Comparison of ENCODE assay signal across 8 cellular contexts in genomic region chr10:70233939-70234300, GRCh38. TPM values are rescaled to one million over a fixed set of nuclear protein-coding genes. Genes with fewer than 3 reads are reported as not detected.
DNase-seq lines count a peak whose midpoint lies in the region; ATAC-seq and TF ChIP-seq lines count a peak whose summit lies in the region.

No MANE protein-coding gene starts in this region.

- peaks cover 14% of the 10 kb centered on the region for H3K36me3 Mint-ChIP-seq in activated B cell treated with CpG ODN at 0.5 μM for 24 hours (ENCODE audit: low read depth)
- peaks cover 9% of the 10 kb centered on the region for H3K36me3 Mint-ChIP-seq in stimulated activated memory B cell treated with anti-CD40 and anti-IgM and Interleukin-4, amounts not matched to agents 10 μg/mL and 1 μg/mL and 100 μg/mL, for 72 hours

- peak overlapping the region; percentile 63 for H3K4me3 ChIP-seq in iPS-11a (ENCODE audit: low read depth, low read length)

- no peak for TF ChIP-seq CTCF in activated B cell treated with CpG ODN at 0.5 μM for 24 hours (IDR thresholded peaks at IDR 0.05)

- H3K27me3 Mint-ChIP-seq in activated B cell treated with CpG ODN at 0.5 μM for 24 hours, result no peaks in the 10 kb centered on the region
- no peaks in the 10 kb centered on the region for H3K27me3 Mint-ChIP-seq in stimulated activated memory B cell treated with anti-CD40 and anti-IgM and Interleukin-4, amounts not matched to agents 10 μg/mL and 1 μg/mL and 100 μg/mL, for 72 hours

- CTCF ChIA-PET in activated B cell treated with CpG ODN at 0.5 μM for 24 hours (lab: Charles Lee), result interaction anchor here (1.1 to 4.1 kb wide), 3 partner anchors 11 to 130 kb away, joined by 3 to 51 read pairs (median 31); partner anchors contain the start of gene SAR1A

- H3K9me3 Mint-ChIP-seq in activated B cell treated with CpG ODN at 0.5 μM for 24 hours, result no peaks in the 10 kb centered on the region
- no peaks in the 10 kb centered on the region for H3K9me3 Mint-ChIP-seq in stimulated activated memory B cell treated with anti-CD40 and anti-IgM and Interleukin-4, amounts not matched to agents 10 μg/mL and 1 μg/mL and 100 μg/mL, for 72 hours

- ATAC-seq in activated B cell treated with CpG ODN at 0.5 μM for 24 hours (ENCODE audit: low read depth), result no peak
- no peak for ATAC-seq in stimulated activated memory B cell treated with anti-CD40 and anti-IgM and Interleukin-4, amounts not matched to agents 10 μg/mL and 1 μg/mL and 100 μg/mL, for 72 hours
- no peak for ATAC-seq in HG03039 (IDR thresholded peaks at IDR 0.05; ENCODE audit: unreplicated experiment)
- ATAC-seq in HG03378 (IDR thresholded peaks at IDR 0.05; ENCODE audit: unreplicated experiment), result no peak

- peak overlapping the region; percentile 92 for H3K27ac Mint-ChIP-seq in activated B cell treated with CpG ODN at 0.5 μM for 24 hours
- peak overlapping the region; percentile 85 for H3K27ac Mint-ChIP-seq in stimulated activated memory B cell treated with anti-CD40 and anti-IgM and Interleukin-4, amounts not matched to agents 10 μg/mL and 1 μg/mL and 100 μg/mL, for 72 hours

- peak overlapping the region; percentile 92 for H3K4me3 Mint-ChIP-seq in activated B cell treated with CpG ODN at 0.5 μM for 24 hours
- H3K4me3 Mint-ChIP-seq in stimulated activated memory B cell treated with anti-CD40 and anti-IgM and Interleukin-4, amounts not matched to agents 10 μg/mL and 1 μg/mL and 100 μg/mL, for 72 hours, result peak overlapping the region; percentile 73

- POLR2A ChIA-PET in activated B cell treated with CpG ODN at 0.5 μM for 24 hours (lab: Charles Lee), result interaction anchor here (0.5 to 3.1 kb wide), 10 partner anchors 38 to 1617 kb away, joined by 3 to 17 read pairs (median 7); partner anchors contain the start of genes EIF4EBP2, PSAP, SAR1A and TYSND1

- peaks cover 17% of the 10 kb centered on the region for H3K4me1 Mint-ChIP-seq in activated B cell treated with CpG ODN at 0.5 μM for 24 hours
- peaks cover 7% of the 10 kb centered on the region for H3K4me1 Mint-ChIP-seq in stimulated activated memory B cell treated with anti-CD40 and anti-IgM and Interleukin-4, amounts not matched to agents 10 μg/mL and 1 μg/mL and 100 μg/mL, for 72 hours

- intact Hi-C loops in activated B cell treated with CpG ODN at 0.5 μM for 24 hours (cut with micrococcal nuclease), result loop anchor here (1.0 to 5.0 kb wide), 10 partner anchors 13 to 827 kb away; partner anchors contain the start of genes EIF4EBP2, PCBD1, SAR1A and SGPL1

- peak; percentile 18 for DNase-seq in NCI-H2171 treated with DMSO at 0.1 percent for 48 hours (lab: John Stamatoyannopoulos, UW)
- DNase-seq in NCI-H2171 (lab: John Stamatoyannopoulos, UW), result no peak
- no peak for DNase-seq in activated B cell treated with CpG ODN at 0.5 μM for 24 hours
- DNase-seq in activated gamma-delta T cell treated with Interleukin-2 at 50 U/mL for 16 hours, result no peak

RNA-seq across cellular contexts. Expression of gene PPA1, which starts 0.7 kb away (rescaled TPM):
- 107 and 118 TPM in 2 replicates for total RNA-seq in activated B cell treated with CpG ODN at 0.5 μM for 24 hours

RNA-seq across cellular contexts. Expression of gene NPFFR1, which starts 49.9 kb away (rescaled TPM):
- not detected in 2 replicates for total RNA-seq in activated B cell treated with CpG ODN at 0.5 μM for 24 hours
